8 cellular contexts compared by ENCODE assay signal in the genomic region with DNA sequence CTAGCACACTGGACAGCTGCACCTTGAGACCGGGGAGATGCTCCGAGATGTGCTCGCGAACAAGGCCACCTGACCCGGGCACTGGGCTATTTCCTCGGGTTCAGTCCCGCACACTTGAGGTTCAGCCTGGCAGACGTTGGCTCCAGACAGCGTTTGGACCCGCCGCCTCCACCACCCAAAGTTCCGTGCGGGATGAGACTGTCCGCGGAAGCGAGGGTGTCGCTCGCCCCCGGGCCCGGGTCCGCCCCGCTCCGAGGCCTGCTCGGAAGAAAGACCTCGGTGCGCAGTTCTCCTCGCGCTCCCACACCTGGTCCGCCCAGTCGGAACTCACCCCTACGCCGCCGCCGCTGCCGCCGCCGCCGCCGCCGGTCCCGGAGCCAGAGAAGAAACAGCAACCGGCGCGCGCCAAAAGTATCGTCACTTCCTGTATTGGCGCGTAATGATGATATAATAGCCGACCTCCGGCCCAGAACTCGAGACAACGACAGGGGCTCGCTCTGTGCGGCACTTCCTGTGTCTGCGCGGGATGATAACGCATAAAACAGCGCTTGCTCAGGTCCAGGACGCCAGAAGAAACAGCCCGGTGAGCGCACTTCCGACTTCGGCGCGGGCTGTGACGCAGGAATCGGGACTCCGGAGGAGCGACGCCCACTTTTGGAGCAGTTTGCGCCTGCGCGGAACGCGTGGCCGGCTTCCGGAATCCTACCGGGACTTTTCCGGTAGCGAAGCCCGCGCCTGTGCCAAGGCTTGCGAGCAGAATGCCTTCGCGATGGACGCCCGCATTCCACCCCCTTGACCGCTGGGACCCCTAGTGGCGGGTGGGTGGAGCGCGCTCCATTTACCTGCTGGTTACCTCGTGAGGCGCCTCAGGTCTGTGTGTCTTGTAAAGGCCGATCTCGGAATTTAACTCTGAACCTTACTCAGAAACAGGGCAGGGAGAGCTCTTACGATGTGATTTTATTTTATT. TPM values are rescaled to one million over a fixed set of nuclear protein-coding genes. Genes with fewer than 3 reads are reported as not detected.
DNase-seq lines count a peak whose midpoint lies in the region; ATAC-seq and FAIRE-seq lines count a peak whose summit lies in the region.
"Not testable (repeated sequence)": the region's sequence is repeated elsewhere in the genome, so short reads cannot be mapped to it uniquely, and the experiment has no call there.

A gene (minus strand): TSS at position 422 of the 967 bp plus-strand sequence. CDS start 1,519 bp downstream, outside the sequence.

- not testable (repeated sequence) for H3K9me3 ChIP-seq in BLaER1

- not testable (repeated sequence) for H3K27me3 ChIP-seq in BLaER1

- intact Hi-C loops in left colon (cut with DNase I, micrococcal nuclease): not testable (repeated sequence)

- H3K4me2 ChIP-seq in BLaER1: peak within 1 kb of the TSS; percentile 59

- not testable (repeated sequence) for H4K20me1 ChIP-seq in BLaER1

- H3K36me3 ChIP-seq in BLaER1: peaks cover 30% of the 10 kb centered on the region

- not testable (repeated sequence) for H3K4me1 ChIP-seq in BLaER1

- H3K27ac ChIP-seq in BLaER1: peak within 1 kb of the TSS; percentile 91

- ATAC-seq in GM19324 (IDR thresholded peaks at IDR 0.05; ENCODE audit: low FRiP score, unreplicated experiment): peak; percentile 97
- peak; percentile 67 for ATAC-seq in HG03469 (IDR thresholded peaks at IDR 0.05; ENCODE audit: unreplicated experiment)
- ATAC-seq in left colon: peak; percentile 79

- DNase-seq in NCI-H526 (lab: John Stamatoyannopoulos, UW) (peak; percentile 90 to 95), left colon (peak; percentile 93 to 96)
- DNase-seq in activated CD4-positive, alpha-beta T cell treated with anti-CD3 and anti-CD28 coated beads for 48 hours: peak; percentile 99
- peak; percentile 99 for DNase-seq in stimulated activated CD4-positive, alpha-beta T cell treated with anti-CD3 and anti-CD28 coated beads, Interleukin-1b, Interleukin-23, amount 100 ng/mL, for 48 hours

- H3K9ac ChIP-seq in BLaER1: peak within 1 kb of the TSS; percentile 84

- peak within 1 kb of the TSS; percentile 76 for H3K4me3 ChIP-seq in BLaER1

- peak; percentile 51 for FAIRE-seq in colon (lab: Jason Lieb, UNC)

RNA-seq across cellular contexts. Expression of the gene that starts here (rescaled TPM):
- 10 to 100 TPM; 29.6 to 37.0 TPM for total RNA-seq in left colon

Comparison
In these comparisons a context has a peak if more than half of its experiments do, and no peak if none do; other contexts are left out.
1. Peak in every context shown above with its lines: DNase-seq, ATAC-seq, H3K4me3 ChIP-seq and H3K27ac ChIP-seq.